Comparison of ENCODE assay signal across 9 cellular contexts in the genomic region with DNA sequence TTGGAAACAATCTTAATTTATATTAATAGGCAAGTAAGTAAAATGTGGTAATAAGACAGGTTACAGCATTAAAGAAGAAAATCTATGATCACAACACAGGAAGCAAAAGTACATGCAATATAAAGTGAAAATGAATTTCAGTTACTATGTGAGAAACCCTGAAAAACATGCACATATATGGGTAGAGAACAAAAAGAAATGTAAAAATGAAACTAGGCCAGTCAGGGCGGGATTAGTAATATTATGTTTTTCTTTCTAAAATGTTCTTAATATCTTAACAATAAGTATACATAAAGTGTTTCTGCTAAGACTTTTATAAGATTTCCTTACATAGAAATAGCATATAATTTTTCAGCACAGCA. TPM values are rescaled to one million over a fixed set of nuclear protein-coding genes. Genes with fewer than 3 reads are reported as not detected.
A peak's percentile ranks its signal among the peaks of the same experiment; 100 is the strongest.
DNase-seq lines count a peak whose midpoint lies in the region; ATAC-seq and TF ChIP-seq lines count a peak whose summit lies in the region.
"Had no signal": no experiment of that assay in that cellular context is flagged by ENCODE, and none has a peak within 500 bp of the region (broad histone marks: within the 10 kb centered on the region; RNA-seq: fewer than 3 reads in every experiment).

No MANE protein-coding gene starts in this region.

- peak overlapping the region; percentile 42 for H3K4me3 Mint-ChIP-seq in activated naive CD4-positive, alpha-beta T cell treated with anti-CD3 and anti-CD28 coated beads, Interleukin-2, amount 50 U/mL, for 24 hours
- H3K4me3 Mint-ChIP-seq in endothelial cell (ENCODE audit: unreplicated experiment), result no peak overlapping the region

- peak overlapping the region; percentile 93 for H3K27ac Mint-ChIP-seq in activated naive CD4-positive, alpha-beta T cell treated with anti-CD3 and anti-CD28 coated beads, Interleukin-2, amount 50 U/mL, for 24 hours
- H3K27ac Mint-ChIP-seq in endothelial cell (ENCODE audit: unreplicated experiment), result no peak overlapping the region

- DNase-seq in activated naive CD4-positive, alpha-beta T cell treated with Interleukin-2 at 50 U/mL for 16 hours, result no peak
- DNase-seq in adipocyte (ENCODE audit: low read depth) (no peak), tibial artery (no peak), G401 (ENCODE audit: low spot score) (no peak), endothelial cell (ENCODE audit: low spot score) (no peak)
- DNase-seq in stimulated activated CD4-positive, alpha-beta T cell treated with anti-CD3 and anti-CD28 coated beads, Interleukin-4, amount 100 ng/mL, for 4 hours, result no peak
- DNase-seq: NCI-H1105 had no signal

- peak overlapping the region; percentile 36 for H3K9ac ChIP-seq in adipocyte (ENCODE audit: low read length)

- H3K9me3 Mint-ChIP-seq in activated naive CD4-positive, alpha-beta T cell treated with anti-CD3 and anti-CD28 coated beads, Interleukin-2, amount 50 U/mL, for 24 hours, result no peaks in the 10 kb centered on the region
- no peaks in the 10 kb centered on the region for H3K9me3 Mint-ChIP-seq in endothelial cell (ENCODE audit: unreplicated experiment)

- no peaks in the 10 kb centered on the region for H3K27me3 Mint-ChIP-seq in activated naive CD4-positive, alpha-beta T cell treated with anti-CD3 and anti-CD28 coated beads, Interleukin-2, amount 50 U/mL, for 24 hours
- peaks cover 4% of the 10 kb centered on the region for H3K27me3 Mint-ChIP-seq in endothelial cell (ENCODE audit: unreplicated experiment)

- TF ChIP-seq CTCF in tibial artery (IDR thresholded peaks at IDR 0.05), result no peak
- no peak for TF ChIP-seq CTCF in endothelial cell (IDR thresholded peaks at IDR 0.05; ENCODE audit: unreplicated experiment)

- in situ Hi-C loops in G401 (cut with HindIII; ENCODE audit: low sequenced_read_pairs), result no loop called here

- H3K9me3 ChIP-seq in adipocyte (ENCODE audit: control insufficient read depth, low read length) (peaks cover 8% of the 10 kb centered on the region), tibial artery (no peaks in the 10 kb centered on the region)

- peak overlapping the region; percentile 38 to 47 for H3K27ac ChIP-seq in tibial artery

- H3K36me3 ChIP-seq in adipocyte (ENCODE audit: control insufficient read depth, insufficient read depth, low read length, severe bottlenecking), result peaks cover 68% of the 10 kb centered on the region
- no peaks in the 10 kb centered on the region for H3K36me3 ChIP-seq in tibial artery

- peaks cover 69% of the 10 kb centered on the region for H3K4me1 Mint-ChIP-seq in activated naive CD4-positive, alpha-beta T cell treated with anti-CD3 and anti-CD28 coated beads, Interleukin-2, amount 50 U/mL, for 24 hours
- no peaks in the 10 kb centered on the region for H3K4me1 Mint-ChIP-seq in endothelial cell (ENCODE audit: unreplicated experiment)

- H3K27me3 ChIP-seq in adipocyte (replicated peaks; ENCODE audit: control insufficient read depth, insufficient read depth, low read length) (no peaks in the 10 kb centered on the region), tibial artery (no peaks in the 10 kb centered on the region)

- H3K4me3 ChIP-seq in adipocyte (ENCODE audit: low read length), result peak overlapping the region; percentile 2
- H3K4me3 ChIP-seq in tibial artery, result no peak overlapping the region

- intact Hi-C loops in tibial artery (cut with DNase I; ENCODE audit: low total_unique reads), result no loop called here

- H3K4me1 ChIP-seq in adipocyte (ENCODE audit: control insufficient read depth, insufficient read depth, low read length) (peaks cover 59% of the 10 kb centered on the region), tibial artery (peaks cover 0 to 77% (median 24%) of the 10 kb centered on the region in 4 donors)

- ATAC-seq in HG03025 (IDR thresholded peaks at IDR 0.05; ENCODE audit: low FRiP score, unreplicated experiment), result peak; percentile 59

- H3K36me3 Mint-ChIP-seq in activated naive CD4-positive, alpha-beta T cell treated with anti-CD3 and anti-CD28 coated beads, Interleukin-2, amount 50 U/mL, for 24 hours, result peaks cover 15% of the 10 kb centered on the region
- H3K36me3 Mint-ChIP-seq in endothelial cell (ENCODE audit: low read depth, unreplicated experiment), result peaks cover 9% of the 10 kb centered on the region

RNA-seq across cellular contexts. Expression of a gene that starts 15.6 kb away (rescaled TPM):
- not detected in 2 replicates for total RNA-seq in G401 (2014; rRNA removed; shearing (Covaris generic))
- total RNA-seq in endothelial cell (ENCODE audit: unreplicated experiment), result 5.0 TPM
